Comparison of ENCODE assay signal across 16 cellular contexts in genomic region chr2:150981826-150982225, GRCh38.
DNase-seq lines count a peak whose midpoint lies in the region; TF ChIP-seq lines count a peak whose summit lies in the region.
"Had no signal": no experiment of that assay in that cellular context is flagged by ENCODE, and none has a peak within 500 bp of the region (broad histone marks: within the 10 kb centered on the region; RNA-seq: fewer than 3 reads in every experiment).

No MANE protein-coding gene starts in this region.

- no peaks in the 10 kb centered on the region for H3K9me3 ChIP-seq in BE2C
- H3K9me3 ChIP-seq: thoracic aorta had no signal

- H3K79me2 ChIP-seq in mesendoderm (ENCODE audit: control insufficient read depth, insufficient read depth, low read length): no peaks in the 10 kb centered on the region

- H3K79me1 ChIP-seq in mesendoderm (ENCODE audit: low read length): no peaks in the 10 kb centered on the region

- H3K56ac ChIP-seq in mesendoderm (ENCODE audit: low read length): no peak overlapping the region

- no peak overlapping the region for H3K4me3 ChIP-seq in BE2C (ENCODE audit: low read depth, low read length)
- no peak overlapping the region for H3K4me3 ChIP-seq in choroid plexus epithelial cell (ENCODE audit: low read depth, low read length)
- no peak overlapping the region for H3K4me3 ChIP-seq in mesendoderm (ENCODE audit: low read length)
- H3K4me3 ChIP-seq: thoracic aorta had no signal

- H3K27me3 ChIP-seq in BE2C: no peaks in the 10 kb centered on the region
- no peaks in the 10 kb centered on the region for H3K27me3 ChIP-seq in mesendoderm (ENCODE audit: insufficient read depth, low read length, poor library complexity)
- H3K27me3 ChIP-seq: neutrophil had no signal

- no CpG with 5 or more reads among the region's 2 CpGs for WGBS in mesendoderm (ENCODE audit: extremely low coverage, insufficient coverage, low lambda C conversion rate)

- H3K4ac ChIP-seq in mesendoderm (ENCODE audit: low read depth, low read length): no peak overlapping the region

- H3K36me3 ChIP-seq in BE2C: no peaks in the 10 kb centered on the region
- H3K36me3 ChIP-seq in mesendoderm (ENCODE audit: control insufficient read depth, insufficient read depth, low read length): no peaks in the 10 kb centered on the region
- H3K36me3 ChIP-seq: neutrophil, thoracic aorta had no signal

- H2BK15ac ChIP-seq in mesendoderm (replicated peaks; ENCODE audit: low read depth): no peak overlapping the region

- H2BK120ac ChIP-seq in mesendoderm (ENCODE audit: low read depth, low read length): no peak overlapping the region

- DNase-seq in BE2C (peak; percentile 3), HT1080 (ENCODE audit: low read depth) (peak; percentile 36), choroid plexus epithelial cell (ENCODE audit: low read depth) (peak; percentile 66), mesendoderm (peak; percentile 2), kidney glomerular epithelial cell (lab: John Stamatoyannopoulos, UW) (no peak), cerebellar cortex (ENCODE audit: low spot score) (no peak), GDM1 (lab: John Stamatoyannopoulos, UW) (no peak), HPDE6-E6E7 (ENCODE audit: extremely low spot score) (no peak)
- DNase-seq: CD4-positive, alpha-beta memory T cell; DMS153; effector memory CD4-positive, alpha-beta T cell; HCEC 1CT; NCI-H1930; NK-92 treated with Interleukin-12 subunit alpha and Interleukin-12 subunit beta, amount 100 ng/mL, for 24 hours had no signal

- no peak overlapping the region for H2BK5ac ChIP-seq in mesendoderm (ENCODE audit: low read length)

- H3K18ac ChIP-seq in mesendoderm (ENCODE audit: low read length): no peak overlapping the region

- H3K9ac ChIP-seq in mesendoderm (ENCODE audit: low read length): no peak overlapping the region

- no peak overlapping the region for H2AK5ac ChIP-seq in mesendoderm (ENCODE audit: low read length)

- no peak overlapping the region for H3K27ac ChIP-seq in mesendoderm (ENCODE audit: low read depth, low read length)
- H3K27ac ChIP-seq: neutrophil, thoracic aorta had no signal

- no peak overlapping the region for H4K8ac ChIP-seq in mesendoderm (ENCODE audit: low read depth, low read length)

- H3K23ac ChIP-seq in mesendoderm (ENCODE audit: low read length): no peak overlapping the region

- H4K5ac ChIP-seq in mesendoderm (ENCODE audit: low read length): no peak overlapping the region

- H3K4me1 ChIP-seq in BE2C (peaks cover 7% of the 10 kb centered on the region), mesendoderm (ENCODE audit: control insufficient read depth, low read depth, low read length) (no peaks in the 10 kb centered on the region)

- no peak for TF ChIP-seq CTCF in BE2C (IDR thresholded peaks at IDR 0.05; ENCODE audit: low read depth, low read length)
- no peak for TF ChIP-seq CTCF in choroid plexus epithelial cell (conservative IDR thresholded peaks at IDR 0.05; ENCODE audit: low read depth, low read length)

- H3K4me2 ChIP-seq in mesendoderm (ENCODE audit: low read length): no peak overlapping the region

Comparison
In these comparisons a context has a peak if more than half of its experiments do, and no peak if none do; other contexts are left out.
1. DNase-seq: peak in BE2C (single experiment), HT1080 (single experiment), choroid plexus epithelial cell (single experiment) and mesendoderm (single experiment); none in kidney glomerular epithelial cell (single experiment), cerebellar cortex (single experiment), GDM1 (single experiment) and HPDE6-E6E7 (single experiment).